ENCODE assay signal across 20 cellular contexts in the genomic region with DNA sequence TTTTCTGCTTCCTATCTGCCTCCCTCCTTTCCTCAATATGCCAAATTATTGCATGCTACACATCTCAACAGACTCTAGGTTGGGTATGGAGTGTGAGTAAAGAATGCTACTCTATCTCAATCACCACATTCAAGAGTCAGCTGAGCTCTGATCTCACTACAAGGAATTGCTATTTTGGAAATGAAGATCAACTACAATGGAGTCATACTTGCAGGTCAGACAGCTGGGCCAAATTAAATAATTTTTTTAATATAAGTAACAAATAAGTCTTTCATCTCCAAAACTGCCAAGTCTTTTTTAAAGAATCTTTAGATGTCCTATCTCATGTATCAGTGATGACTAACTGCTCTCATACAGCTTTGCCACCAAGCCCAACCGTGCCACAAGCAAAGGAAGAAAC.
A peak's percentile ranks its signal among the peaks of the same experiment; 100 is the strongest.
DNase-seq lines count a peak whose midpoint lies in the region; ATAC-seq and TF ChIP-seq lines count a peak whose summit lies in the region.
"Had no signal": no experiment of that assay in that cellular context is flagged by ENCODE, and none has a peak within 500 bp of the region (broad histone marks: within the 10 kb centered on the region; RNA-seq: fewer than 3 reads in every experiment).

No MANE protein-coding gene starts in this region.

- no peak overlapping the region for H3K9ac ChIP-seq in SK-N-SH
- H3K9ac ChIP-seq: BLaER1 treated with 17β-estradiol and CSF1 and Interleukin-3, amounts not matched to agents 10 nM and 100 nM had no signal

- POLR2A ChIA-PET in SK-N-SH (lab: Yijun Ruan, JAX) = no interaction called here

- peaks cover 11% of the 10 kb centered on the region for H3F3A ChIP-seq in SK-N-SH (replicated peaks; ENCODE audit: insufficient read depth)

- H3K36me3 ChIP-seq in SK-N-SH (replicated peaks in 1 of 2; ENCODE audit: control insufficient read depth in 1 of 2, insufficient read depth in 2 of 2, low read length in 1 of 2) (peaks cover 0 to 7% of the 10 kb centered on the region in 2 experiments), adrenal gland (replicated peaks in 1 of 2) (no peaks in the 10 kb centered on the region)

- no peaks in the 10 kb centered on the region for H3K9me2 ChIP-seq in SK-N-SH

- TF ChIP-seq CTCF in SK-N-SH (IDR thresholded peaks at IDR 0.05) = no peak
- no peak for TF ChIP-seq CTCF in fibroblast of the aortic adventitia (IDR thresholded peaks at IDR 0.05; ENCODE audit: insufficient read depth, low read length)
- no peak for TF ChIP-seq CTCF in adrenal gland (IDR thresholded peaks at IDR 0.05)

- DNase-seq in SK-N-SH (no peak), EH (ENCODE audit: low read depth) (peak; percentile 25), M059J (ENCODE audit: low read depth) (peak; percentile 16), fibroblast of the aortic adventitia (ENCODE audit: low read depth) (peak; percentile 18), superior temporal gyrus (ENCODE audit: extremely low spot score) (no peak), adrenal gland (no peak)
- DNase-seq: AML-193; BE2C; Calu3; CD4-positive, alpha-beta T cell; CD8-positive, alpha-beta memory T cell; COR-L47; DMS53; DMS79 treated with DMSO at 0.1 percent for 48 hours; H7; HCEC 1CT had no signal

- H3K4me1 ChIP-seq in SK-N-SH (ENCODE audit: control insufficient read depth in 1 of 2, insufficient read depth in 2 of 2, low read depth in 1 of 2, low read length in 1 of 2) = peaks cover 0 to 3% of the 10 kb centered on the region in 2 experiments; a peak in 2 of 4 replicates
- H3K4me1 ChIP-seq in adrenal gland (replicated peaks in 1 of 2) = no peaks in the 10 kb centered on the region
- H3K4me1 ChIP-seq: BE2C; BLaER1 treated with 17β-estradiol and CSF1 and Interleukin-3, amounts not matched to agents 10 nM and 100 nM had no signal

- H3K27me3 ChIP-seq in SK-N-SH (ENCODE audit: insufficient read depth) (no peaks in the 10 kb centered on the region), adrenal gland (no peaks in the 10 kb centered on the region)
- H3K27me3 ChIP-seq: BE2C; BLaER1 treated with 17β-estradiol and CSF1 and Interleukin-3, amounts not matched to agents 10 nM and 100 nM had no signal

- 47% methylated on average over 1 of the region's 1 CpG for WGBS in SK-N-SH (ENCODE audit: low lambda C conversion rate)
- 86 to 100% (median 95%) methylated on average over 1 of the region's 1 CpG for WGBS in adrenal gland, 4 donors

- TF ChIP-seq POLR2A in adrenal gland (IDR thresholded peaks at IDR 0.05) = no peak

- intact Hi-C loops in adrenal gland (cut with DNase I) = no loop called here

- CTCF ChIA-PET in SK-N-SH (lab: Yijun Ruan, JAX) = interaction anchor here (1.5 kb wide), 1 partner anchor 14 kb away, joined by 4 read pairs; no protein-coding TSS in a partner anchor

- TF ChIP-seq RAD21 in SK-N-SH (IDR thresholded peaks at IDR 0.05; ENCODE audit: low read length) = no peak

- no peak overlapping the region for H2AFZ ChIP-seq in SK-N-SH (ENCODE audit: low read depth)

- no peak overlapping the region for H3K4me2 ChIP-seq in SK-N-SH
- H3K4me2 ChIP-seq: BLaER1 treated with 17β-estradiol and CSF1 and Interleukin-3, amounts not matched to agents 10 nM and 100 nM had no signal

- no peak overlapping the region for H3K4me3 ChIP-seq in SK-N-SH (ENCODE audit: low read depth in 2 of 2, low read length in 1 of 2)
- H3K4me3 ChIP-seq in fibroblast of the aortic adventitia (ENCODE audit: low read depth, low read length) = no peak overlapping the region
- H3K4me3 ChIP-seq in adrenal gland = no peak overlapping the region
- H3K4me3 ChIP-seq: BLaER1 treated with 17β-estradiol and CSF1 and Interleukin-3, amounts not matched to agents 10 nM and 100 nM had no signal

- H3K79me2 ChIP-seq in SK-N-SH (ENCODE audit: insufficient read depth) = no peaks in the 10 kb centered on the region

- no peaks in the 10 kb centered on the region for H4K20me1 ChIP-seq in SK-N-SH (ENCODE audit: insufficient read depth)
- H4K20me1 ChIP-seq: BLaER1 treated with 17β-estradiol and CSF1 and Interleukin-3, amounts not matched to agents 10 nM and 100 nM had no signal

- H3K9me3 ChIP-seq in SK-N-SH = no peaks in the 10 kb centered on the region
- H3K9me3 ChIP-seq in adrenal gland (replicated peaks in 1 of 3) = no peaks in the 10 kb centered on the region
- H3K9me3 ChIP-seq: BE2C had no signal

- ATAC-seq in SK-N-SH treated with all-trans-retinoic acid at 6 μM for 48 hours (no peak), GM21367 (IDR thresholded peaks at IDR 0.05; ENCODE audit: unreplicated experiment) (no peak)

- TF ChIP-seq EP300 in SK-N-SH (IDR thresholded peaks at IDR 0.05; ENCODE audit: borderline replicate concordance in 1 of 2, low read depth in 1 of 2, low read length in 1 of 2) = no peak

- H3K27ac ChIP-seq in SK-N-SH (ENCODE audit: low read depth in 2 of 2, low read length in 1 of 2) = peak overlapping the region in 1 of 2 experiments; percentile 43; a peak in 2 of 4 replicates
- H3K27ac ChIP-seq in adrenal gland = no peak overlapping the region
- H3K27ac ChIP-seq: 22Rv1; BLaER1 treated with 17β-estradiol and CSF1 and Interleukin-3, amounts not matched to agents 10 nM and 100 nM had no signal

TF ChIP-seq in SK-N-SH, 30 proteins besides CTCF, POLR2A, EP300 and RAD21:
- TF ChIP-seq TCF12 (IDR thresholded peaks at IDR 0.05) (peak; percentile 39; the same call in 1 of the 2 replicates), JUND (IDR thresholded peaks at IDR 0.05) (no peak)

TF ChIP-seq in SK-N-SH treated with all-trans-retinoic acid at 6 μM for 48 hours, 23 proteins besides CTCF, POLR2A, EP300 and RAD21:
- no peak for TF ChIP-seq ZC3H10 (CRISPR knock-in tag; IDR thresholded peaks at IDR 0.05)
- TF ChIP-seq ZNF70 (CRISPR knock-in tag; IDR thresholded peaks at IDR 0.05) = no peak
TF ChIP-seq in SK-N-SH treated with all-trans-retinoic acid at 6 μM for 48 hours: peak in this region for 0.

Comparison
In these comparisons a context has a peak if more than half of its experiments do, and no peak if none do; other contexts are left out.
1. DNase-seq: peak in EH (single experiment), M059J (single experiment) and fibroblast of the aortic adventitia (single experiment); none in SK-N-SH (single experiment), superior temporal gyrus (single experiment) and adrenal gland (0 of 7).